ENCODE assay signal across 11 cellular contexts in the genomic region with DNA sequence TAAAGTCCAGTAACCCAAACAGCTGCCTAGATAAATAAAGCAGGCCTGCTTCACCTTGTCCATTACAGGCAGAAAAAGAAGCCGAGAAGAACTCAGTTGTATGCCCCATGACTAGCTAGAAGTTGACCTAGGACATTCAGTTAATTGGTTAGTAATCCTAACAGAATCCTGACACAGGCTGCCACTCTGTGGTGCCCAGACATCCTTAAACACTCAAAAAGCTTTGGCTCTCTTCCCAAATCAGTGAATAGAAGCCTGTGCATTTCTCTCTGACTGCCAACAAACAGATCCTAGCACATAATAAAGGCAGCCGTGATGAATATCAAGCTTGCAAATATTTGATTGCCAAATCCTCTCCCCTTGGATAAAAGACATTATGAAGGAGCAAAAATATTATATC.
DNase-seq lines count a peak whose midpoint lies in the region; ATAC-seq and TF ChIP-seq lines count a peak whose summit lies in the region.
"Had no signal": no experiment of that assay in that cellular context is flagged by ENCODE, and none has a peak within 500 bp of the region (broad histone marks: within the 10 kb centered on the region; RNA-seq: fewer than 3 reads in every experiment).

No MANE protein-coding gene starts in this region.

- no peaks in the 10 kb centered on the region for H3K36me3 ChIP-seq in GM23338 (ENCODE audit: insufficient read depth)
- H3K36me3 ChIP-seq: suprapubic skin had no signal

- H3K4me3 Mint-ChIP-seq in GM23338 = no peak overlapping the region

- H3K9me3 Mint-ChIP-seq in GM23338 = peaks cover 12% of the 10 kb centered on the region

- H3K79me2 ChIP-seq in GM23338 (replicated peaks; ENCODE audit: insufficient read depth) = no peaks in the 10 kb centered on the region

- no peaks in the 10 kb centered on the region for H3K27me3 ChIP-seq in GM23338 (ENCODE audit: insufficient read depth)
- H3K27me3 ChIP-seq: suprapubic skin had no signal

- no peaks in the 10 kb centered on the region for H4K20me1 ChIP-seq in GM23338 (replicated peaks; ENCODE audit: insufficient read depth)

- no peaks in the 10 kb centered on the region for H3K36me3 Mint-ChIP-seq in GM23338 (ENCODE audit: low read depth)

- H2AFZ ChIP-seq in GM23338 = no peak overlapping the region

- no peak for ATAC-seq in GM23338
- ATAC-seq in GM19023 (IDR thresholded peaks at IDR 0.05; ENCODE audit: unreplicated experiment) = no peak

- DNase-seq in DMS53 treated with DMSO at 0.1 percent for 48 hours (lab: John Stamatoyannopoulos, UW; ENCODE audit: unreplicated experiment) = peak; percentile 38
- DNase-seq in NCI-H1694 (lab: John Stamatoyannopoulos, UW) = peak; percentile 86
- peak; percentile 2 for DNase-seq in occipital lobe (lab: John Stamatoyannopoulos, UW)
- no peak for DNase-seq in GM23338 (ENCODE audit: low spot score)
- no peak for DNase-seq in NCI-H2029 (lab: John Stamatoyannopoulos, UW)
- DNase-seq: activated naive CD4-positive, alpha-beta T cell treated with Interleukin-2 at 50 U/mL for 16 hours; Caco-2 had no signal

- no peaks in the 10 kb centered on the region for H3F3A ChIP-seq in GM23338 (replicated peaks; ENCODE audit: low read depth)

- H3K27ac Mint-ChIP-seq in GM23338 = no peak overlapping the region

- no peak overlapping the region for H3K4me3 ChIP-seq in GM23338
- H3K4me3 ChIP-seq: skin epidermis, suprapubic skin had no signal

- H3K4me2 ChIP-seq in GM23338 = no peak overlapping the region

- TF ChIP-seq CTCF in VCaP (conservative IDR thresholded peaks at IDR 0.05) = 0 out of 2 replicates have a peak, but pooled peaks have one; percentile 8
- no peak for TF ChIP-seq CTCF in GM23338 (conservative IDR thresholded peaks at IDR 0.05; ENCODE audit: low read depth in 2 of 2)

- H3K27ac ChIP-seq in VCaP = no peak overlapping the region
- H3K27ac ChIP-seq in GM23338 (ENCODE audit: low read depth) = no peak overlapping the region
- H3K27ac ChIP-seq: skin epidermis, suprapubic skin had no signal

- H3K27me3 Mint-ChIP-seq in GM23338 (ENCODE audit: insufficient read depth, low read depth, poor library complexity) = no peaks in the 10 kb centered on the region

- no peaks in the 10 kb centered on the region for H3K4me1 ChIP-seq in GM23338 (ENCODE audit: insufficient read depth)
- H3K4me1 ChIP-seq: Caco-2 had no signal

- no peaks in the 10 kb centered on the region for H3K4me1 Mint-ChIP-seq in GM23338

- H3K9me2 ChIP-seq in GM23338 (ENCODE audit: insufficient read depth) = no peaks in the 10 kb centered on the region

TF ChIP-seq in GM23338, 12 proteins besides CTCF, POLR2A, EP300 and RAD21 (continues in another document):
- TF ChIP-seq ZNF114 (CRISPR knock-in tag; IDR thresholded peaks at IDR 0.05) (no peak), STAT1 (IDR thresholded peaks at IDR 0.05; ENCODE audit: unreplicated experiment) (no peak), POLR2AphosphoS5 (IDR thresholded peaks at IDR 0.05; ENCODE audit: low read depth) (no peak), ZNF331 (CRISPR knock-in tag; IDR thresholded peaks at IDR 0.05; ENCODE audit: low read depth) (no peak), EZH2phosphoT487 (IDR thresholded peaks at IDR 0.05; ENCODE audit: unreplicated experiment) (no peak), JUNB (IDR thresholded peaks at IDR 0.05; ENCODE audit: unreplicated experiment) (no peak), EZH2 (IDR thresholded peaks at IDR 0.05; ENCODE audit: low read depth, unreplicated experiment) (no peak), CREB1 (CRISPR knock-in tag; IDR thresholded peaks at IDR 0.05; ENCODE audit: low read depth) (no peak), NANOG (IDR thresholded peaks at IDR 0.05; ENCODE audit: borderline replicate concordance) (no peak)
- TF ChIP-seq, protein P1, sequence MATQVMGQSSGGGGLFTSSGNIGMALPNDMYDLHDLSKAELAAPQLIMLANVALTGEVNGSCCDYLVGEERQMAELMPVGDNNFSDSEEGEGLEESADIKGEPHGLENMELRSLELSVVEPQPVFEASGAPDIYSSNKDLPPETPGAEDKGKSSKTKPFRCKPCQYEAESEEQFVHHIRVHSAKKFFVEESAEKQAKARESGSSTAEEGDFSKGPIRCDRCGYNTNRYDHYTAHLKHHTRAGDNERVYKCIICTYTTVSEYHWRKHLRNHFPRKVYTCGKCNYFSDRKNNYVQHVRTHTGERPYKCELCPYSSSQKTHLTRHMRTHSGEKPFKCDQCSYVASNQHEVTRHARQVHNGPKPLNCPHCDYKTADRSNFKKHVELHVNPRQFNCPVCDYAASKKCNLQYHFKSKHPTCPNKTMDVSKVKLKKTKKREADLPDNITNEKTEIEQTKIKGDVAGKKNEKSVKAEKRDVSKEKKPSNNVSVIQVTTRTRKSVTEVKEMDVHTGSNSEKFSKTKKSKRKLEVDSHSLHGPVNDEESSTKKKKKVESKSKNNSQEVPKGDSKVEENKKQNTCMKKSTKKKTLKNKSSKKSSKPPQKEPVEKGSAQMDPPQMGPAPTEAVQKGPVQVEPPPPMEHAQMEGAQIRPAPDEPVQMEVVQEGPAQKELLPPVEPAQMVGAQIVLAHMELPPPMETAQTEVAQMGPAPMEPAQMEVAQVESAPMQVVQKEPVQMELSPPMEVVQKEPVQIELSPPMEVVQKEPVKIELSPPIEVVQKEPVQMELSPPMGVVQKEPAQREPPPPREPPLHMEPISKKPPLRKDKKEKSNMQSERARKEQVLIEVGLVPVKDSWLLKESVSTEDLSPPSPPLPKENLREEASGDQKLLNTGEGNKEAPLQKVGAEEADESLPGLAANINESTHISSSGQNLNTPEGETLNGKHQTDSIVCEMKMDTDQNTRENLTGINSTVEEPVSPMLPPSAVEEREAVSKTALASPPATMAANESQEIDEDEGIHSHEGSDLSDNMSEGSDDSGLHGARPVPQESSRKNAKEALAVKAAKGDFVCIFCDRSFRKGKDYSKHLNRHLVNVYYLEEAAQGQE (IDR thresholded peaks at IDR 0.05; ENCODE audit: unreplicated experiment) = no peak
- TF ChIP-seq, protein P2, sequence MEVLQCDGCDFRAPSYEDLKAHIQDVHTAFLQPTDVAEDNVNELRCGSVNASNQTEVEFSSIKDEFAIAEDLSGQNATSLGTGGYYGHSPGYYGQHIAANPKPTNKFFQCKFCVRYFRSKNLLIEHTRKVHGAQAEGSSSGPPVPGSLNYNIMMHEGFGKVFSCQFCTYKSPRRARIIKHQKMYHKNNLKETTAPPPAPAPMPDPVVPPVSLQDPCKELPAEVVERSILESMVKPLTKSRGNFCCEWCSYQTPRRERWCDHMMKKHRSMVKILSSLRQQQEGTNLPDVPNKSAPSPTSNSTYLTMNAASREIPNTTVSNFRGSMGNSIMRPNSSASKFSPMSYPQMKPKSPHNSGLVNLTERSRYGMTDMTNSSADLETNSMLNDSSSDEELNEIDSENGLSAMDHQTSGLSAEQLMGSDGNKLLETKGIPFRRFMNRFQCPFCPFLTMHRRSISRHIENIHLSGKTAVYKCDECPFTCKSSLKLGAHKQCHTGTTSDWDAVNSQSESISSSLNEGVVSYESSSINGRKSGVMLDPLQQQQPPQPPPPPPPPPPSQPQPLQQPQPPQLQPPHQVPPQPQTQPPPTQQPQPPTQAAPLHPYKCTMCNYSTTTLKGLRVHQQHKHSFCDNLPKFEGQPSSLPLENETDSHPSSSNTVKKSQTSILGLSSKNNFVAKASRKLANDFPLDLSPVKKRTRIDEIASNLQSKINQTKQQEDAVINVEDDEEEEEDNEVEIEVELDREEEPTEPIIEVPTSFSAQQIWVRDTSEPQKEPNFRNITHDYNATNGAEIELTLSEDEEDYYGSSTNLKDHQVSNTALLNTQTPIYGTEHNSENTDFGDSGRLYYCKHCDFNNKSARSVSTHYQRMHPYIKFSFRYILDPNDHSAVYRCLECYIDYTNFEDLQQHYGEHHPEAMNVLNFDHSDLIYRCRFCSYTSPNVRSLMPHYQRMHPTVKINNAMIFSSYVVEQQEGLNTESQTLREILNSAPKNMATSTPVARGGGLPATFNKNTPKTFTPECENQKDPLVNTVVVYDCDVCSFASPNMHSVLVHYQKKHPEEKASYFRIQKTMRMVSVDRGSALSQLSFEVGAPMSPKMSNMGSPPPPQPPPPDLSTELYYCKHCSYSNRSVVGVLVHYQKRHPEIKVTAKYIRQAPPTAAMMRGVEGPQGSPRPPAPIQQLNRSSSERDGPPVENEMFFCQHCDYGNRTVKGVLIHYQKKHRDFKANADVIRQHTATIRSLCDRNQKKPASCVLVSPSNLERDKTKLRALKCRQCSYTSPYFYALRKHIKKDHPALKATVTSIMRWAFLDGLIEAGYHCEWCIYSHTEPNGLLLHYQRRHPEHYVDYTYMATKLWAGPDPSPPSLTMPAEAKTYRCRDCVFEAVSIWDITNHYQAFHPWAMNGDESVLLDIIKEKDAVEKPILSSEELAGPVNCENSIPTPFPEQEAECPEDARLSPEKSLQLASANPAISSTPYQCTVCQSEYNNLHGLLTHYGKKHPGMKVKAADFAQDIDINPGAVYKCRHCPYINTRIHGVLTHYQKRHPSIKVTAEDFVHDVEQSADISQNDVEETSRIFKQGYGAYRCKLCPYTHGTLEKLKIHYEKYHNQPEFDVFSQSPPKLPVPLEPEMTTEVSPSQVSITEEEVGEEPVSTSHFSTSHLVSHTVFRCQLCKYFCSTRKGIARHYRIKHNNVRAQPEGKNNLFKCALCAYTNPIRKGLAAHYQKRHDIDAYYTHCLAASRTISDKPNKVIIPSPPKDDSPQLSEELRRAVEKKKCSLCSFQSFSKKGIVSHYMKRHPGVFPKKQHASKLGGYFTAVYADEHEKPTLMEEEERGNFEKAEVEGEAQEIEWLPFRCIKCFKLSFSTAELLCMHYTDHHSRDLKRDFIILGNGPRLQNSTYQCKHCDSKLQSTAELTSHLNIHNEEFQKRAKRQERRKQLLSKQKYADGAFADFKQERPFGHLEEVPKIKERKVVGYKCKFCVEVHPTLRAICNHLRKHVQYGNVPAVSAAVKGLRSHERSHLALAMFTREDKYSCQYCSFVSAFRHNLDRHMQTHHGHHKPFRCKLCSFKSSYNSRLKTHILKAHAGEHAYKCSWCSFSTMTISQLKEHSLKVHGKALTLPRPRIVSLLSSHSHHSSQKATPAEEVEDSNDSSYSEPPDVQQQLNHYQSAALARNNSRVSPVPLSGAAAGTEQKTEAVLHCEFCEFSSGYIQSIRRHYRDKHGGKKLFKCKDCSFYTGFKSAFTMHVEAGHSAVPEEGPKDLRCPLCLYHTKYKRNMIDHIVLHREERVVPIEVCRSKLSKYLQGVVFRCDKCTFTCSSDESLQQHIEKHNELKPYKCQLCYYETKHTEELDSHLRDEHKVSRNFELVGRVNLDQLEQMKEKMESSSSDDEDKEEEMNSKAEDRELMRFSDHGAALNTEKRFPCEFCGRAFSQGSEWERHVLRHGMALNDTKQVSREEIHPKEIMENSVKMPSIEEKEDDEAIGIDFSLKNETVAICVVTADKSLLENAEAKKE (CRISPR knock-in tag; IDR thresholded peaks at IDR 0.05) = no peak

Comparison
In these comparisons a context has a peak if more than half of its experiments do, and no peak if none do; other contexts are left out.
1. DNase-seq: peak in DMS53 treated with DMSO at 0.1 percent for 48 hours (single experiment), NCI-H1694 (single experiment) and occipital lobe (single experiment); none in GM23338 (single experiment) and NCI-H2029 (single experiment).